ENCODE assay signal across 30 cellular contexts in genomic region chr6:157943964-157944283, GRCh38.
"Had no signal": no experiment of that assay in that cellular context is flagged by ENCODE, and none has a peak within 500 bp of the region (broad histone marks: within the 10 kb centered on the region; RNA-seq: fewer than 3 reads in every experiment).

No MANE protein-coding gene starts in this region.

- H3K27ac ChIP-seq: adrenal gland, body of pancreas, cardiac muscle cell, coronary artery, epithelial cell of prostate, esophagus squamous epithelium, hepatocyte, ovary, psoas muscle, testis, transverse colon had no signal

- H3K4me1 Mint-ChIP-seq: nephron had no signal

- H3K9me3 Mint-ChIP-seq: activated CD4-positive, alpha-beta memory T cell treated with anti-CD3 and anti-CD28 coated beads, Interleukin-2, amount 10 ng/mL, durations not matched to agents 7 days and 5 days; activated CD4-positive, alpha-beta T cell treated with anti-CD3 and anti-CD28 coated beads, Interleukin-2, amount 10 ng/mL, durations not matched to agents 7 days and 5 days had no signal

- H3K27me3 ChIP-seq: adrenal gland, body of pancreas, cardiac muscle cell, esophagus squamous epithelium, hepatocyte, ovary, testis, transverse colon had no signal

- DNase-seq: activated CD4-positive, alpha-beta memory T cell treated with anti-CD3 and anti-CD28 coated beads, Interleukin-2, amount 10 ng/mL, durations not matched to agents 7 days and 5 days; activated CD4-positive, alpha-beta T cell treated with anti-CD3 and anti-CD28 coated beads for 1 hour; activated CD4-positive, alpha-beta T cell treated with anti-CD3 and anti-CD28 coated beads, Interleukin-2, amount 10 ng/mL, durations not matched to agents 7 days and 5 days; activated CD8-positive, alpha-beta memory T cell treated with anti-CD3 and anti-CD28 coated beads, Interleukin-2, amount 10 ng/mL, durations not matched to agents 7 days and 5 days; activated naive CD4-positive, alpha-beta T cell treated with anti-CD3 and anti-CD28 coated beads for 36 hours; activated T-cell treated with anti-CD3 and anti-CD28 coated beads, Interleukin-2, amount 50 U/mL, for 48 hours; adrenal gland; body of pancreas; cerebellar nuclear complex; esophagus squamous epithelium; glutamatergic neuron; islet precursor cell; left cardiac atrium; left ventricle myocardium superior; mucosa of descending colon; ovary; psoas muscle; stimulated activated CD4-positive, alpha-beta T cell treated with anti-CD3 and anti-CD28 coated beads, Interleukin-1b, Interleukin-23, amount 100 ng/mL, for 48 hours; stimulated activated CD4-positive, alpha-beta T cell treated with anti-CD3 and anti-CD28 coated beads, Interleukin-4, amount 100 ng/mL, for 4 hours; stimulated activated CD8-positive, alpha-beta memory T cell treated with anti-CD3 and anti-CD28 coated beads, Interleukin-4, amount 100 ng/mL, for 48 hours; stimulated activated naive CD4-positive, alpha-beta T cell; T-helper 2 cell; testis; transverse colon had no signal

- ATAC-seq: activated CD8-positive, alpha-beta memory T cell treated with anti-CD3 and anti-CD28 coated beads, Interleukin-2, amount 10 ng/mL, durations not matched to agents 7 days and 5 days; body of pancreas; left cardiac atrium; left ventricle myocardium superior; mucosa of descending colon; psoas muscle had no signal

- H3K4me3 ChIP-seq: adrenal gland, body of pancreas, cardiac muscle cell, coronary artery, esophagus squamous epithelium, hepatocyte, mucosa of descending colon, ovary, psoas muscle, smooth muscle cell, testis, transverse colon had no signal

- H3K27ac Mint-ChIP-seq: activated CD4-positive, alpha-beta memory T cell treated with anti-CD3 and anti-CD28 coated beads, Interleukin-2, amount 10 ng/mL, durations not matched to agents 7 days and 5 days; activated CD4-positive, alpha-beta T cell treated with anti-CD3 and anti-CD28 coated beads, Interleukin-2, amount 10 ng/mL, durations not matched to agents 7 days and 5 days; activated CD8-positive, alpha-beta memory T cell treated with anti-CD3 and anti-CD28 coated beads, Interleukin-2, amount 10 ng/mL, durations not matched to agents 7 days and 5 days; nephron had no signal

- H3K4me3 Mint-ChIP-seq: activated CD4-positive, alpha-beta memory T cell treated with anti-CD3 and anti-CD28 coated beads, Interleukin-2, amount 10 ng/mL, durations not matched to agents 7 days and 5 days; activated CD4-positive, alpha-beta T cell treated with anti-CD3 and anti-CD28 coated beads, Interleukin-2, amount 10 ng/mL, durations not matched to agents 7 days and 5 days; activated CD8-positive, alpha-beta memory T cell treated with anti-CD3 and anti-CD28 coated beads, Interleukin-2, amount 10 ng/mL, durations not matched to agents 7 days and 5 days; activated naive CD4-positive, alpha-beta T cell treated with anti-CD3 and anti-CD28 coated beads for 36 hours; nephron had no signal
